In genomic region chr4:85779165-85779564, GRCh38 we compare ENCODE assay signal across 9 cellular contexts.
DNase-seq lines count a peak whose midpoint lies in the region; ATAC-seq and TF ChIP-seq lines count a peak whose summit lies in the region.
"Had no signal": no experiment of that assay in that cellular context is flagged by ENCODE, and none has a peak within 500 bp of the region (broad histone marks: within the 10 kb centered on the region; RNA-seq: fewer than 3 reads in every experiment).

No MANE protein-coding gene starts in this region.

- peak overlapping the region; percentile 92 for H3K27ac ChIP-seq in subcutaneous abdominal adipose tissue (ENCODE audit: low read depth, low read length)

- H3K4me1 ChIP-seq in subcutaneous abdominal adipose tissue (ENCODE audit: control insufficient read depth in 5 of 5, insufficient read depth in 5 of 5, low read length in 5 of 5): peaks cover 2 to 39% (median 22%) of the 10 kb centered on the region in 5 donors

- no peaks in the 10 kb centered on the region for H3K27me3 ChIP-seq in subcutaneous abdominal adipose tissue (ENCODE audit: control insufficient read depth in 5 of 5, insufficient read depth in 4 of 5, low read length in 5 of 5)

- DNase-seq in OCI-M1 (lab: John Stamatoyannopoulos, UW) (peak; percentile 21), fibroblast of villous mesenchyme (ENCODE audit: low read depth) (peak; percentile 75), activated gamma-delta T cell (lab: John Stamatoyannopoulos, UW) (no peak)
- no peak for DNase-seq in activated effector memory CD4-positive, alpha-beta T cell treated with anti-CD3 and anti-CD28 coated beads, Interleukin-2, amount 50 U/mL, for 16 hours
- DNase-seq in stimulated activated CD4-positive, alpha-beta T cell treated with anti-CD3 and anti-CD28 coated beads, Interleukin-4, amount 100 ng/mL, for 1 hour: no peak
- DNase-seq: NCI-H526 treated with DMSO at 0.1 percent for 48 hours had no signal

- H3K4me3 ChIP-seq in fibroblast of villous mesenchyme (ENCODE audit: low read depth, low read length) (peak overlapping the region; percentile 55), subcutaneous abdominal adipose tissue (ENCODE audit: low read depth in 1 of 5, low read length in 5 of 5) (peak overlapping the region; percentile 44 to 71 (median 61))

- peak overlapping the region; percentile 58 to 80 (median 73) for H3K9ac ChIP-seq in subcutaneous abdominal adipose tissue (ENCODE audit: low read length in 5 of 5)

- no peaks in the 10 kb centered on the region for H3K9me3 ChIP-seq in subcutaneous abdominal adipose tissue (ENCODE audit: control insufficient read depth in 5 of 5, low read length in 5 of 5)

- no peaks in the 10 kb centered on the region for H3K36me3 ChIP-seq in subcutaneous abdominal adipose tissue (ENCODE audit: control insufficient read depth in 5 of 5, insufficient read depth in 5 of 5, low read length in 5 of 5)

- ATAC-seq in GM21423 (IDR thresholded peaks at IDR 0.05; ENCODE audit: unreplicated experiment) (peak; percentile 30), GM18519 (IDR thresholded peaks at IDR 0.05; ENCODE audit: low FRiP score, unreplicated experiment) (no peak)

- no peak for TF ChIP-seq CTCF in fibroblast of villous mesenchyme (IDR thresholded peaks at IDR 0.05; ENCODE audit: insufficient read depth, low read depth, low read length)

Comparison
In these comparisons a context has a peak if more than half of its experiments do, and no peak if none do; other contexts are left out.
1. DNase-seq: peak in OCI-M1 (single experiment) and fibroblast of villous mesenchyme (single experiment); none in activated effector memory CD4-positive, alpha-beta T cell treated with anti-CD3 and anti-CD28 coated beads, Interleukin-2, amount 50 U/mL, for 16 hours (single experiment), stimulated activated CD4-positive, alpha-beta T cell treated with anti-CD3 and anti-CD28 coated beads, Interleukin-4, amount 100 ng/mL, for 1 hour (single experiment) and activated gamma-delta T cell (single experiment).